ENCODE assay signal across 8 cellular contexts in the genomic region with DNA sequence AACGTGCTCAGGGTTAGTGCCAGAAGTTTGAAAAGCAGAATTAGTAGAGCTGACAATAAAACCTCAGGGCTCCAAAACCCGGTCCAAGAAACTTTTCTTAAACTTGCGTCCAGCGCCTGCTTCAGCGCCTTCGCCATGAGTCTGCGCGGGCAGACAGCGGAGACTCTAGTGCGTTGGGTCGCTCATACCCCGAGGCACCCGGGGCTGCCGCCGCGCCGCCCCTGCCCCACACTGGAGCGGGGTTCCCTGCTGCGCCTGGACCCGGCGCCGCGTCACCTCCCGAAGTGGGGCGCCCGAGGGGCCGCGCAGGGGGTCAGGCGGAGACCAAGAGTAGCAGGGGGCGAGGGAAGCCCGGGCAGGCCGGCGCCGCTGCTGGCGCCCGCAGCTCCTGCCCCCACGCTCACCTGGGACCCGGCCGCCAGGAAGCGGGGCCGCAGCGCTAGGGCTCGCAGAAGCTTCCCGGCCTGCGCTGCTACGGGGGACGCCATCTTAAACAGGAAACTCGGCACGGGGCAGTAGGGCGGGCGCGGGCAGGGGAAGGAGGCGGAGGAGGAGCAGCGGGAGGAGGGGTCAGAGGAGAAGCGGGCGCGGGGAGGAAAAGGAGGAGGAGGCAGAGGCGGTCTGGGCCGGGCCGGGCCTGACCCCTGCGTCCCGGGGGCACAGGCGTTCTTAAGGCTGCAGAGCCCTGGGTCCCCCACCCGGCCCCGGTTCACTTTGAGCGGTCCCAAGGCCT. TPM values are rescaled to one million over a fixed set of nuclear protein-coding genes. Genes with fewer than 3 reads are reported as not detected.
A peak's percentile ranks its signal among the peaks of the same experiment; 100 is the strongest.
DNase-seq lines count a peak whose midpoint lies in the region; ATAC-seq and TF ChIP-seq lines count a peak whose summit lies in the region.

SUCLG2 (minus strand) TSS at position 514 of the 733 bp plus-strand sequence; CDS start at position 488, 26 bp downstream.

- ATAC-seq in GM21367 (IDR thresholded peaks at IDR 0.05; ENCODE audit: unreplicated experiment), result peak; percentile 66

- TF ChIP-seq CTCF in nephron (IDR thresholded peaks at IDR 0.05; ENCODE audit: unreplicated experiment in 3 of 3), result no peak

- H3K27ac Mint-ChIP-seq in activated T-helper 2 cell treated with anti-CD3 and anti-CD28 coated beads, Interferon-gamma antibody, Interleukin-2, Interleukin-4, amounts not matched to agents 10 μg/mL and 5 μg/mL and 100 μg/mL, durations not matched to agents 14 hours and 24 hours and 36 hours, result peak within 1 kb of the TSS; percentile 76
- H3K27ac Mint-ChIP-seq in nephron, result peak within 1 kb of the TSS; percentile 78 to 95 (median 91)
- H3K27ac Mint-ChIP-seq in stimulated activated naive CD8-positive, alpha-beta T cell treated with anti-CD3 and anti-CD28 coated beads, Interleukin-15, Interleukin-2, amounts not matched to agents 100 ng/mL and 50 ng/mL, for 24 hours, result peak within 1 kb of the TSS; percentile 89

- DNase-seq in DMS 273 treated with DMSO at 0.1 percent for 48 hours (lab: John Stamatoyannopoulos, UW), result peak; percentile 3
- DNase-seq in HUDEP-2 (lab: John Stamatoyannopoulos, UW; ENCODE audit: unreplicated experiment in 76 of 76), result peak in 74 of 76 experiments; percentile 2 to 89 (median 72)
- DNase-seq in RKO (ENCODE audit: low spot score), result peak; percentile 88
- DNase-seq in activated T-helper 2 cell treated with anti-CD3 and anti-CD28 coated beads, Interferon-gamma antibody, Interleukin-2, Interleukin-4, amounts not matched to agents 10 μg/mL and 5 μg/mL and 100 μg/mL, durations not matched to agents 14 hours and 24 hours and 36 hours (ENCODE audit: low spot score), result peak; percentile 80
- DNase-seq in fibroblast of peridontal ligament (ENCODE audit: extremely low read depth), result peak; percentile 79

- intact Hi-C loops in activated T-helper 2 cell treated with anti-CD3 and anti-CD28 coated beads, Interferon-gamma antibody, Interleukin-2, Interleukin-4, amounts not matched to agents 10 μg/mL and 5 μg/mL and 100 μg/mL, durations not matched to agents 14 hours and 24 hours and 36 hours (cut with micrococcal nuclease), result loop anchor here (1.0 to 10.0 kb wide), 7 partner anchors 19 to 1431 kb away; partner anchors contain the start of genes ARL6IP5, KBTBD8 and UBA3

- peaks cover 4% of the 10 kb centered on the region for H3K27me3 Mint-ChIP-seq in activated T-helper 2 cell treated with anti-CD3 and anti-CD28 coated beads, Interferon-gamma antibody, Interleukin-2, Interleukin-4, amounts not matched to agents 10 μg/mL and 5 μg/mL and 100 μg/mL, durations not matched to agents 14 hours and 24 hours and 36 hours (ENCODE audit: low read depth)
- H3K27me3 Mint-ChIP-seq in nephron (ENCODE audit: low read depth), result no peaks in the 10 kb centered on the region
- no peaks in the 10 kb centered on the region for H3K27me3 Mint-ChIP-seq in stimulated activated naive CD8-positive, alpha-beta T cell treated with anti-CD3 and anti-CD28 coated beads, Interleukin-15, Interleukin-2, amounts not matched to agents 100 ng/mL and 50 ng/mL, for 24 hours

- H3K4me3 Mint-ChIP-seq in activated T-helper 2 cell treated with anti-CD3 and anti-CD28 coated beads, Interferon-gamma antibody, Interleukin-2, Interleukin-4, amounts not matched to agents 10 μg/mL and 5 μg/mL and 100 μg/mL, durations not matched to agents 14 hours and 24 hours and 36 hours (ENCODE audit: low read depth), result peak within 1 kb of the TSS; percentile 78
- peak within 1 kb of the TSS; percentile 76 to 86 (median 83) for H3K4me3 Mint-ChIP-seq in nephron
- peak within 1 kb of the TSS; percentile 86 for H3K4me3 Mint-ChIP-seq in stimulated activated naive CD8-positive, alpha-beta T cell treated with anti-CD3 and anti-CD28 coated beads, Interleukin-15, Interleukin-2, amounts not matched to agents 100 ng/mL and 50 ng/mL, for 24 hours

- peaks cover 33% of the 10 kb centered on the region for H3K36me3 Mint-ChIP-seq in activated T-helper 2 cell treated with anti-CD3 and anti-CD28 coated beads, Interferon-gamma antibody, Interleukin-2, Interleukin-4, amounts not matched to agents 10 μg/mL and 5 μg/mL and 100 μg/mL, durations not matched to agents 14 hours and 24 hours and 36 hours (ENCODE audit: low read depth)
- H3K36me3 Mint-ChIP-seq in nephron (ENCODE audit: low read depth), result peaks cover 14% of the 10 kb centered on the region
- H3K36me3 Mint-ChIP-seq in stimulated activated naive CD8-positive, alpha-beta T cell treated with anti-CD3 and anti-CD28 coated beads, Interleukin-15, Interleukin-2, amounts not matched to agents 100 ng/mL and 50 ng/mL, for 24 hours (ENCODE audit: low read depth), result peaks cover 42% of the 10 kb centered on the region

- H3K9me3 Mint-ChIP-seq in activated T-helper 2 cell treated with anti-CD3 and anti-CD28 coated beads, Interferon-gamma antibody, Interleukin-2, Interleukin-4, amounts not matched to agents 10 μg/mL and 5 μg/mL and 100 μg/mL, durations not matched to agents 14 hours and 24 hours and 36 hours, result peaks cover 15% of the 10 kb centered on the region
- peaks cover 13% of the 10 kb centered on the region for H3K9me3 Mint-ChIP-seq in nephron
- H3K9me3 Mint-ChIP-seq in stimulated activated naive CD8-positive, alpha-beta T cell treated with anti-CD3 and anti-CD28 coated beads, Interleukin-15, Interleukin-2, amounts not matched to agents 100 ng/mL and 50 ng/mL, for 24 hours, result peaks cover 14% of the 10 kb centered on the region

- H3K4me1 Mint-ChIP-seq in activated T-helper 2 cell treated with anti-CD3 and anti-CD28 coated beads, Interferon-gamma antibody, Interleukin-2, Interleukin-4, amounts not matched to agents 10 μg/mL and 5 μg/mL and 100 μg/mL, durations not matched to agents 14 hours and 24 hours and 36 hours (ENCODE audit: low read depth), result peaks cover 51% of the 10 kb centered on the region
- H3K4me1 Mint-ChIP-seq in nephron, result peaks cover 28% of the 10 kb centered on the region
- H3K4me1 Mint-ChIP-seq in stimulated activated naive CD8-positive, alpha-beta T cell treated with anti-CD3 and anti-CD28 coated beads, Interleukin-15, Interleukin-2, amounts not matched to agents 100 ng/mL and 50 ng/mL, for 24 hours (ENCODE audit: low read depth), result peaks cover 70% of the 10 kb centered on the region

RNA-seq across cellular contexts. Expression of gene SUCLG2, which starts in this region (rescaled TPM):
- total RNA-seq in activated T-helper 2 cell treated with anti-CD3 and anti-CD28 coated beads, Interferon-gamma antibody, Interleukin-2, Interleukin-4, amounts not matched to agents 10 μg/mL and 5 μg/mL and 100 μg/mL, durations not matched to agents 14 hours and 24 hours and 36 hours, result 36.3 and 38.1 TPM in 2 replicates

Comparison
In these comparisons a context has a peak if more than half of its experiments do, and no peak if none do; other contexts are left out.
1. Peak in every context shown above with its lines: DNase-seq and ATAC-seq.
2. DNase-seq: peak in every context shown above with its lines; median percentile 88 in RKO; 80 in activated T-helper 2 cell treated with anti-CD3 and anti-CD28 coated beads, Interferon-gamma antibody, Interleukin-2, Interleukin-4, amounts not matched to agents 10 μg/mL and 5 μg/mL and 100 μg/mL, durations not matched to agents 14 hours and 24 hours and 36 hours; 79 in fibroblast of peridontal ligament; 72 in HUDEP-2; 3 in DMS 273 treated with DMSO at 0.1 percent for 48 hours.